Comparison of ENCODE assay signal across 8 cellular contexts in the genomic region with DNA sequence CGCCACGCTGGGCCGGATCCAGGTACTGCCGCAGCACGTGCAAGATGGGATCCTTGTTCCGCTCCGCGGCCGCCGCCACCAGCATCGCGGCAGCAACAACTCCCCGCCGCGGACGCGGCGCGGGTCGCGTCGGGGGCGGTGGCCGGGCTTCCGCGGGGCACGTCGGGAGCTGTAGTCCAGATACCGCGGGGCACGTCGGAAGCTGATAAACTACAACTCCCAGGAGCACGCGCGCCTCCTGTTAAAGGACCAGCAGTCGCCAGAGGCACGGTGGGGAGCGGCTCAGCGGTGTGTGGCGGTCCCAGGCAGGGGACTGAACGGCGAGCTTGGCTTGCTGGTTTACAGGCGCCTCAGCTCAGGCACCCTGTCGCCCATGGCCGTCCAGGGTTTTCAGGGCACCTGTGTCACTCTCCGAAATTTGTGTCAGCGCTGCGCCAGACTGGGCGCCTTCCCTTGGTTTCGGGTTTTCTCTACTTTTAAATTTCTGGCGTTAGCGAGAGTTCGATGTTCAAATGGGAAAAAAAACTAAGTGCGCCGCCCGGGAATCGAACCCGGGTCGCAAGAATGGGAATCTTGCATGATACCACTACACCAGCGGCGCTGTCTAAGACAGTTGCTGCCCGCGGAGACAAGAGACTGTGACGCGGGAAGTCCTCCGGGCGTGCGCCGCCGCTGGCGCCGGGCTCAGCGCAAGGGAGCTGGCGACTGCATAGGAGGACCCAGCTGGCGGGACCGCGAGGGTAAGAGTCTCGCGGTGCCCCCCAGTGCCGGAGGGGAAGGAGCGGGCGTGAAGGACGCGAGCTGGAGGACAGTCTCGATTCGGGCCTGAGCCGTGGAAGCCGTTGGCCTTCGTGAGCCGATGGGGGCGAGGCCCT. TPM values are rescaled to one million over a fixed set of nuclear protein-coding genes. Genes with fewer than 3 reads are reported as not detected.
DNase-seq lines count a peak whose midpoint lies in the region; ATAC-seq and TF ChIP-seq lines count a peak whose summit lies in the region.

A gene (minus strand): TSS at position 100 of the 875 bp plus-strand sequence. CDS start 15 bp downstream, at position 85.

- peak within 1 kb of the TSS; percentile 86 for H3K27ac Mint-ChIP-seq in HFFc6
- peak within 1 kb of the TSS; percentile 91 for H3K27ac Mint-ChIP-seq in activated naive CD4-positive, alpha-beta T cell treated with anti-CD3 and anti-CD28 coated beads for 36 hours

- 0% methylated on average over 1 to 13 of the region's 91 CpGs for WGBS in gastroesophageal sphincter (ENCODE audit: low coverage in 1 of 2), 2 donors

- peak; percentile 75 for TF ChIP-seq POLR2A in NB4 (IDR thresholded peaks at IDR 0.05; ENCODE audit: extremely low read depth, insufficient read length)
- TF ChIP-seq POLR2A in gastroesophageal sphincter (IDR thresholded peaks at IDR 0.05): peak; percentile 56 to 70

- DNase-seq in GM06990 (ENCODE audit: extremely low read depth, insufficient read length) (peak; percentile 93), HFFc6 (peak; percentile 92), NB4 (ENCODE audit: low read depth) (peak; percentile 92), SK-N-DZ (ENCODE audit: low spot score) (peak; percentile 96), non-pigmented ciliary epithelial cell (ENCODE audit: low read depth) (peak; percentile 68), substantia nigra (lab: John Stamatoyannopoulos, UW) (peak; percentile 84 to 99 (median 95))
- peak; percentile 95 for DNase-seq in activated naive CD4-positive, alpha-beta T cell treated with anti-CD3 and anti-CD28 coated beads for 36 hours

- no peaks in the 10 kb centered on the region for H3K9me3 ChIP-seq in gastroesophageal sphincter

- intact Hi-C loops in activated naive CD4-positive, alpha-beta T cell treated with anti-CD3 and anti-CD28 coated beads for 36 hours (cut with micrococcal nuclease): loop anchor here (1.0 to 2.0 kb wide), 5 partner anchors 13 to 111 kb away; a partner anchor contains a TSS

- no peaks in the 10 kb centered on the region for H3K4me1 Mint-ChIP-seq in HFFc6 (ENCODE audit: low read depth)
- peaks cover 15% of the 10 kb centered on the region for H3K4me1 Mint-ChIP-seq in activated naive CD4-positive, alpha-beta T cell treated with anti-CD3 and anti-CD28 coated beads for 36 hours (ENCODE audit: low read depth)

- H3K36me3 Mint-ChIP-seq in HFFc6 (ENCODE audit: low read depth): no peaks in the 10 kb centered on the region
- H3K36me3 Mint-ChIP-seq in activated naive CD4-positive, alpha-beta T cell treated with anti-CD3 and anti-CD28 coated beads for 36 hours (ENCODE audit: low read depth): peaks cover 11% of the 10 kb centered on the region

- H3K27me3 Mint-ChIP-seq in HFFc6 (ENCODE audit: insufficient read depth): peaks cover 8% of the 10 kb centered on the region
- H3K27me3 Mint-ChIP-seq in activated naive CD4-positive, alpha-beta T cell treated with anti-CD3 and anti-CD28 coated beads for 36 hours (ENCODE audit: low read depth): no peaks in the 10 kb centered on the region

- H3K27ac ChIP-seq in gastroesophageal sphincter: peak within 1 kb of the TSS; percentile 90 to 97 (median 96)
- H3K27ac ChIP-seq in substantia nigra (ENCODE audit: low read depth, low read length, poor library complexity, severe bottlenecking): peak within 1 kb of the TSS; percentile 99

- TF ChIP-seq CTCF in GM06990 (IDR thresholded peaks at IDR 0.05; ENCODE audit: insufficient read depth, low read length, poor library complexity, severe bottlenecking): no peak
- TF ChIP-seq CTCF in HFFc6 (IDR thresholded peaks at IDR 0.05): 0 out of 2 replicates have a peak, but pooled peaks have one; percentile 4
- TF ChIP-seq CTCF in NB4 (IDR thresholded peaks at IDR 0.05; ENCODE audit: low read depth, low read length): no peak
- TF ChIP-seq CTCF in gastroesophageal sphincter (IDR thresholded peaks at IDR 0.05): peak in 2 of 4 experiments; percentile 9 to 29

- H3K36me3 ChIP-seq in GM06990 (ENCODE audit: control insufficient read depth, insufficient read depth, low read length): peaks cover 4% of the 10 kb centered on the region; the same call in 1 of the 2 replicates
- peaks cover 0 to 26% of the 10 kb centered on the region in 2 donors for H3K36me3 ChIP-seq in gastroesophageal sphincter

- H3K27me3 ChIP-seq in GM06990 (replicated peaks; ENCODE audit: control insufficient read depth, insufficient read depth, low read length): no peaks in the 10 kb centered on the region
- H3K27me3 ChIP-seq in gastroesophageal sphincter: peaks cover 10% of the 10 kb centered on the region

- peak within 1 kb of the TSS; percentile 90 for H3K4me3 Mint-ChIP-seq in HFFc6
- H3K4me3 Mint-ChIP-seq in activated naive CD4-positive, alpha-beta T cell treated with anti-CD3 and anti-CD28 coated beads for 36 hours: peak within 1 kb of the TSS; percentile 90

- peak; percentile 92 for ATAC-seq in gastroesophageal sphincter

- H3K9me3 Mint-ChIP-seq in HFFc6: 0 out of 2 replicates have a peak, but pooled peaks cover 4% of the 10 kb centered on the region
- H3K9me3 Mint-ChIP-seq in activated naive CD4-positive, alpha-beta T cell treated with anti-CD3 and anti-CD28 coated beads for 36 hours: no peaks in the 10 kb centered on the region

- peaks cover 2 to 53% (median 21%) of the 10 kb centered on the region in 3 donors for H3K4me1 ChIP-seq in gastroesophageal sphincter

- H3K4me3 ChIP-seq in GM06990 (replicated peaks; ENCODE audit: low read depth, low read length) (peak within 1 kb of the TSS; percentile 86), NB4 (ENCODE audit: low read depth, low read length) (peak within 1 kb of the TSS; percentile 64), gastroesophageal sphincter (peak within 1 kb of the TSS; percentile 62 to 94)

- no peak for TF ChIP-seq EP300 in gastroesophageal sphincter (IDR thresholded peaks at IDR 0.05)

- CTCF ChIA-PET in activated naive CD4-positive, alpha-beta T cell treated with anti-CD3 and anti-CD28 coated beads for 36 hours (lab: Charles Lee): interaction anchor here (0.6 to 1.2 kb wide), 3 partner anchors 11 to 529 kb away, joined by 3 to 6 read pairs (median 3); no protein-coding TSS in a partner anchor

RNA-seq across cellular contexts. Expression of the gene that starts here (rescaled TPM):
- total RNA-seq in HFFc6 (2021; fragmentation: NEBNext Ultra II Directional; extraction: Animal tissue kit (Norgen Biotek cat#: 25700)): 100 to 1,000 TPM in 5 of 6 experiments, 10 to 100 TPM in 1; 91.6 to 115 (median 105) TPM
- polyA plus RNA-seq in SK-N-DZ (2014; cell fraction: cytosol; rRNA removed): 188 and 252 TPM in 2 replicates
- polyA plus RNA-seq in SK-N-DZ (2014; cell fraction: nucleus; rRNA removed): 300 and 428 TPM in 2 replicates
- total RNA-seq in activated naive CD4-positive, alpha-beta T cell treated with anti-CD3 and anti-CD28 coated beads for 36 hours: 100 to 1,000 TPM; 121 to 122 TPM
- 100 to 1,000 TPM in 3 of 4 donors, 10 to 100 TPM in 1; 94.8 to 146 (median 112) TPM for total RNA-seq in gastroesophageal sphincter

Comparison
In these comparisons a context has a peak if more than half of its experiments do, and no peak if none do; other contexts are left out.
1. Peak in every context shown above with its lines: DNase-seq, ATAC-seq, H3K4me3 ChIP-seq and H3K27ac ChIP-seq.